8 cellular contexts compared by ENCODE assay signal in the genomic region with DNA sequence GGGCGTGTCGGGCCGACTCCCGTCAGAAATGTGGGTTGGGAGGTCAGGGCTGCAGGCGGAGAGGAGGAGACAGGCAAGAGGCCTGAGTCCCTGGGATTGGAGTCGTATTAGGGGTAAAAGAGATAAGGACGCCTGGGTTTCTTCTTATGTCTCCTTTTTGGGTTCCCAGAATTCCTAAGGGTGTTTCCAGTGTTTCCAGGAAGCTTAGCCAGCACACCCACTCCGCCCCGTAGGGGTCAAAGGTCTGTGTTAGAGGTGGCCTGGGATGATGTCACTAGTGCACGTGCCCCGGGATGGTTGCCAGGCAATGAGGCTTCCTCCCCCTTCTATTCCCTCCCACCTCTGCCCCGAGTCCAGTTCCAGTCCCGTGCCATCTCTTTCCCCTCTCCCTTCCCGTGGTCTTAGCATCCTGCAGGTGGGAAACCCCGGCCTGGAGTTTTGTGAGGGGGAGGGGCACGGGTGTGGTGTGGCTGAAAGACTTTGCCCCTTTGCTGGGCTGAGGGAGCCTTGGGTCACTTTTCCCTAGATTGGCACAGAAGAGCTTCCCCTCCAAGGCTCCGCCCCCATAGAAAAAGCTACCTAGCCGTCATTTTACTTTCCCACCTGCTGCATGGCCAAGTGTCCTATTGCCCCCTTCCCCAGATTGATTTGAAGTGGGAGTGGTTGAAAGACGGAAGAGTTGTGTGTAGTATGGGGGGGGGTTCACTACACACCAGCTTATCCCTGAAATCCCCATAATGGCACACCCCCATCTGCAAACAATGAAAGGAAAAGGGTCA. TPM values are rescaled to one million over a fixed set of nuclear protein-coding genes. Genes with fewer than 3 reads are reported as not detected.
DNase-seq lines count a peak whose midpoint lies in the region; ATAC-seq and TF ChIP-seq lines count a peak whose summit lies in the region.

No MANE protein-coding gene starts in this region.

- H3K9me3 ChIP-seq in osteoblast (ENCODE audit: low read depth, low read length): no peaks in the 10 kb centered on the region
- H3K9me3 ChIP-seq in vagina: no peaks in the 10 kb centered on the region

- peaks cover 16% of the 10 kb centered on the region for H3K79me2 ChIP-seq in osteoblast (ENCODE audit: insufficient read depth, low read length)

- H3K4me1 ChIP-seq in osteoblast (ENCODE audit: insufficient read depth, low read length) (peaks cover 43% of the 10 kb centered on the region), vagina (peaks cover 59% of the 10 kb centered on the region)

- peak overlapping the region; percentile 75 for H3K4me3 ChIP-seq in osteoblast (ENCODE audit: insufficient read depth, low read length)
- peak overlapping the region; percentile 70 to 95 for H3K4me3 ChIP-seq in vagina

- in situ Hi-C loops in SK-MEL-5 (cut with HindIII; ENCODE audit: low pct_unique_long_range_greater_than_20kb, low sequenced_read_pairs): no loop called here

- TF ChIP-seq CTCF in osteoblast (IDR thresholded peaks at IDR 0.05; ENCODE audit: extremely low read depth, low read depth, low read length) (no peak), vagina (IDR thresholded peaks at IDR 0.05) (no peak)

- H2AFZ ChIP-seq in osteoblast (ENCODE audit: low read length): peak overlapping the region; percentile 52

- H3K27me3 ChIP-seq in osteoblast (ENCODE audit: insufficient read depth, low read length): peaks cover 3% of the 10 kb centered on the region
- H3K27me3 ChIP-seq in vagina: no peaks in the 10 kb centered on the region

- H3K4me2 ChIP-seq in osteoblast (ENCODE audit: insufficient read depth, low read length): peak overlapping the region; percentile 86

- intact Hi-C loops in cardiac septum (cut with DNase I) (no loop called here), vagina (cut with DNase I) (loop anchor here (5.0 kb wide), 1 partner anchor 209 kb away; a partner anchor contains a TSS)

- peak in 1 of 2 donors; percentile 45 for TF ChIP-seq POLR2A in vagina (IDR thresholded peaks at IDR 0.05)

- H4K20me1 ChIP-seq in osteoblast (ENCODE audit: insufficient read depth, low read length): peaks cover 27% of the 10 kb centered on the region

- ATAC-seq in GM19455 (IDR thresholded peaks at IDR 0.05; ENCODE audit: unreplicated experiment): no peak

- peak overlapping the region; percentile 89 for H3K27ac ChIP-seq in osteoblast (ENCODE audit: low read depth, low read length)
- H3K27ac ChIP-seq in vagina: peak overlapping the region; percentile 99

- DNase-seq in GDM1 (lab: John Stamatoyannopoulos, UW): peak; percentile 84
- DNase-seq in NCI-H1092 treated with DMSO at 0.1 percent for 48 hours (lab: John Stamatoyannopoulos, UW): peak; percentile 93
- DNase-seq in SK-MEL-5 (ENCODE audit: low read depth, low spot score): peak; percentile 96
- peak; percentile 97 for DNase-seq in amniotic epithelial cell (ENCODE audit: low read depth)
- DNase-seq in cardiac septum (ENCODE audit: low spot score): peak; percentile 94
- DNase-seq in osteoblast (ENCODE audit: insufficient read length, low spot score, missing footprints): peak; percentile 98
- peak in 1 of 2 donors; percentile 95 for DNase-seq in vagina (ENCODE audit: extremely low spot score in 2 of 2)

- H3K36me3 ChIP-seq in osteoblast (ENCODE audit: insufficient read depth, low read length) (peaks cover 9% of the 10 kb centered on the region), vagina (no peaks in the 10 kb centered on the region)

RNA-seq across cellular contexts. Expression of a gene that starts 2.8 kb away (rescaled TPM):
- 1.6 and 2.4 TPM in 2 replicates for total RNA-seq in SK-MEL-5 (2014; rRNA removed; shearing (Covaris generic))
- 12.0 and 18.1 TPM in 2 replicates for polyA plus RNA-seq in SK-MEL-5 (2015; cell fraction: cytosol; rRNA removed)
- 18.7 and 19.8 TPM in 2 replicates for polyA plus RNA-seq in SK-MEL-5 (2015; cell fraction: nucleus; rRNA removed)
- total RNA-seq in cardiac septum (22.1 TPM), osteoblast (5.6 and 12.3 TPM in 2 replicates), vagina (12.5 TPM)

RNA-seq across cellular contexts. Expression of a gene that starts 18.1 kb away (rescaled TPM):
- 0.18 and 0.80 TPM in 2 replicates for total RNA-seq in SK-MEL-5 (2014; rRNA removed; shearing (Covaris generic))
- polyA plus RNA-seq in SK-MEL-5 (2015; cell fraction: cytosol; rRNA removed): 0.51 and 0.60 TPM in 2 replicates
- polyA plus RNA-seq in SK-MEL-5 (2015; cell fraction: nucleus; rRNA removed): 6.4 and 14.9 TPM in 2 replicates
- total RNA-seq in cardiac septum (14.7 TPM), osteoblast (0.29 and 0.36 TPM in 2 replicates), vagina (26.3 TPM)

RNA-seq across cellular contexts. Expression of a gene that starts 20.6 kb away (rescaled TPM):
- 74.5 and 83.3 TPM in 2 replicates for total RNA-seq in SK-MEL-5 (2014; rRNA removed; shearing (Covaris generic))
- polyA plus RNA-seq in SK-MEL-5 (2015; cell fraction: cytosol; rRNA removed): 55.6 and 83.4 TPM in 2 replicates
- 6.4 and 9.3 TPM in 2 replicates for polyA plus RNA-seq in SK-MEL-5 (2015; cell fraction: nucleus; rRNA removed)
- total RNA-seq in cardiac septum: 68.8 TPM
- total RNA-seq in osteoblast: 25.3 and 29.7 TPM in 2 replicates
- total RNA-seq in vagina: 83.5 TPM

RNA-seq across cellular contexts. Expression of a gene that starts 21.0 kb away (rescaled TPM):
- 7.2 and 7.5 TPM in 2 replicates for total RNA-seq in SK-MEL-5 (2014; rRNA removed; shearing (Covaris generic))
- polyA plus RNA-seq in SK-MEL-5 (2015; cell fraction: cytosol; rRNA removed): 4.5 and 10.7 TPM in 2 replicates
- polyA plus RNA-seq in SK-MEL-5 (2015; cell fraction: nucleus; rRNA removed): 10.9 and 13.6 TPM in 2 replicates
- total RNA-seq in cardiac septum: 12.2 TPM
- 8.3 and 10.5 TPM in 2 replicates for total RNA-seq in osteoblast
- total RNA-seq in vagina: 4.4 TPM

RNA-seq across cellular contexts. Expression of a gene that starts 51.8 kb away (rescaled TPM):
- total RNA-seq in SK-MEL-5 (2014; rRNA removed; shearing (Covaris generic)): 68.4 and 74.0 TPM in 2 replicates
- 77.6 and 110 TPM in 2 replicates for polyA plus RNA-seq in SK-MEL-5 (2015; cell fraction: cytosol; rRNA removed)
- polyA plus RNA-seq in SK-MEL-5 (2015; cell fraction: nucleus; rRNA removed): 268 and 271 TPM in 2 replicates
- total RNA-seq in cardiac septum (14.2 TPM), osteoblast (95.2 and 97.0 TPM in 2 replicates), vagina (128 TPM)
